ENCODE assay signal across 15 cellular contexts in genomic region chr2:7766302-7766701, GRCh38.
"Had no signal": no experiment of that assay in that cellular context is flagged by ENCODE, and none has a peak within 500 bp of the region (broad histone marks: within the 10 kb centered on the region; RNA-seq: fewer than 3 reads in every experiment).

No MANE protein-coding gene starts in this region.

- H3K27me3 ChIP-seq: neural progenitor cell, ovary, thyroid gland, vagina had no signal

- ATAC-seq: esophagus mucosa had no signal

- H3K27ac ChIP-seq: coronary artery, lower lobe of right lung, neural progenitor cell, ovary, thyroid gland, vagina had no signal

- H3K36me3 ChIP-seq: lower lobe of right lung, ovary, thyroid gland, vagina had no signal

- H3K4me3 ChIP-seq: coronary artery, lower lobe of right lung, neural progenitor cell, ovary, thyroid gland, vagina had no signal

- H3K9ac ChIP-seq: neural progenitor cell had no signal

- H3K9me3 ChIP-seq: thyroid gland had no signal

- H3K4me2 ChIP-seq: neural progenitor cell had no signal

- H3K4me1 ChIP-seq: lower lobe of right lung, neural progenitor cell, thyroid gland, vagina had no signal

- H3K27ac Mint-ChIP-seq: activated B cell treated with CpG ODN at 0.5 μM for 24 hours; activated naive CD4-positive, alpha-beta T cell treated with anti-CD3 and anti-CD28 coated beads, Interleukin-2, amount 50 U/mL, for 72 hours; mesothelial cell of epicardium; neural progenitor cell had no signal

- H2AFZ ChIP-seq: neural progenitor cell had no signal

- H3K4me3 Mint-ChIP-seq: activated B cell treated with CpG ODN at 0.5 μM for 24 hours; brain; central memory CD8-positive, alpha-beta T cell; mesothelial cell of epicardium; neural progenitor cell had no signal

- H3K4me1 Mint-ChIP-seq: activated B cell treated with CpG ODN at 0.5 μM for 24 hours; brain; central memory CD8-positive, alpha-beta T cell; mesothelial cell of epicardium; neural progenitor cell had no signal

- H3K27me3 Mint-ChIP-seq: central memory CD8-positive, alpha-beta T cell had no signal

- DNase-seq: activated B cell treated with CpG ODN at 0.5 μM for 24 hours; activated gamma-delta T cell; amygdala; lower lobe of right lung; ovary; stimulated activated CD4-positive, alpha-beta T cell treated with anti-CD3 and anti-CD28 coated beads, Interleukin-2, amount 100 ng/mL, for 48 hours; thyroid gland had no signal
